In genomic region chr6:37738216-37738615, GRCh38 we compare ENCODE assay signal across 16 cellular contexts. TPM values are rescaled to one million over a fixed set of nuclear protein-coding genes. Genes with fewer than 3 reads are reported as not detected.
DNase-seq lines count a peak whose midpoint lies in the region; ATAC-seq and TF ChIP-seq lines count a peak whose summit lies in the region.
"Had no signal": no experiment of that assay in that cellular context is flagged by ENCODE, and none has a peak within 500 bp of the region (broad histone marks: within the 10 kb centered on the region; RNA-seq: fewer than 3 reads in every experiment).

No MANE protein-coding gene starts in this region.

- no peaks in the 10 kb centered on the region for H3K9me3 Mint-ChIP-seq in neural crest cell
- H3K9me3 Mint-ChIP-seq: CD14-positive monocyte; CD4-positive, alpha-beta memory T cell had no signal

- H3K36me3 Mint-ChIP-seq in T-helper 17 cell (ENCODE audit: low read depth) (peaks cover 9% of the 10 kb centered on the region), neural crest cell (ENCODE audit: low read depth) (no peaks in the 10 kb centered on the region)
- H3K36me3 Mint-ChIP-seq: CD14-positive monocyte; CD4-positive, alpha-beta memory T cell had no signal

- TF ChIP-seq CTCF in neural crest cell (conservative IDR thresholded peaks at IDR 0.05): no peak

- DNase-seq in NCI-H82 treated with DMSO at 0.1 percent for 48 hours (lab: John Stamatoyannopoulos, UW; ENCODE audit: unreplicated experiment) (peak; percentile 78), T-helper 17 cell (no peak), neural crest cell (ENCODE audit: low read depth, low spot score) (no peak), HPDE6-E6E7 (ENCODE audit: extremely low spot score) (no peak), HCEC 1CT (no peak)
- DNase-seq: ACHN; CD4-positive, alpha-beta memory T cell; DND-41; EL; GOT3; H7; IMR-90 had no signal

- H3K27ac Mint-ChIP-seq in T-helper 17 cell (peak overlapping the region; percentile 44), neural crest cell (ENCODE audit: unreplicated experiment) (peak overlapping the region; percentile 54)
- H3K27ac Mint-ChIP-seq: CD14-positive monocyte; CD4-positive, alpha-beta memory T cell had no signal

- H3K4me3 Mint-ChIP-seq in T-helper 17 cell (no peak overlapping the region), neural crest cell (no peak overlapping the region)
- H3K4me3 Mint-ChIP-seq: CD4-positive, alpha-beta memory T cell had no signal

- no peak for ATAC-seq in T-helper 17 cell
- no peak for ATAC-seq in activated CD4-positive, CD25-positive, alpha-beta regulatory T cell treated with anti-CD3 and anti-CD28 coated beads, Interleukin-2, amount 50 U/mL, for 24 hours
- ATAC-seq: GM12878, K562 had no signal

- H3K9me3 ChIP-seq in T-helper 17 cell (ENCODE audit: control insufficient read depth, low read length, poor library complexity, severe bottlenecking): no peaks in the 10 kb centered on the region

- H3K4me1 Mint-ChIP-seq in T-helper 17 cell (peaks cover 6% of the 10 kb centered on the region), neural crest cell (peaks cover 4% of the 10 kb centered on the region)
- H3K4me1 Mint-ChIP-seq: CD14-positive monocyte had no signal

- H3K27me3 Mint-ChIP-seq in T-helper 17 cell (peaks cover 37% of the 10 kb centered on the region), neural crest cell (ENCODE audit: low read depth) (peaks cover 20% of the 10 kb centered on the region)

RNA-seq across cellular contexts. Expression of gene MDGA1, which starts 40.5 kb away (rescaled TPM):
- total RNA-seq in T-helper 17 cell (1 to 10 TPM in 1 of 2 donors, under 1 TPM in 1; 0.21 to 2.8 TPM), neural crest cell (17.8 and 21.7 TPM in 2 replicates)
